16 cellular contexts compared by ENCODE assay signal in genomic region chr17:3865166-3865565, GRCh38. TPM values are rescaled to one million over a fixed set of nuclear protein-coding genes. Genes with fewer than 3 reads are reported as not detected.
DNase-seq lines count a peak whose midpoint lies in the region; ATAC-seq, FAIRE-seq and TF ChIP-seq lines count a peak whose summit lies in the region.
"Had no signal": no experiment of that assay in that cellular context is flagged by ENCODE, and none has a peak within 500 bp of the region (broad histone marks: within the 10 kb centered on the region; RNA-seq: fewer than 3 reads in every experiment).

No MANE protein-coding gene starts in this region.

- intact Hi-C loops in Right ventricle myocardium superior (cut with DNase I), result loop anchor here (5.0 to 10.0 kb wide), 2 partner anchors 47 to 140 kb away; no protein-coding TSS in a partner anchor
- intact Hi-C loops in cardiac septum (cut with DNase I), result no loop called here
- intact Hi-C loops in HepG2 (cut with micrococcal nuclease; ENCODE audit: unreplicated experiment), result no loop called here
- intact Hi-C loops in upper lobe of right lung (cut with DNase I), result no loop called here

- peak; percentile 60 for ATAC-seq in Right ventricle myocardium superior (ENCODE audit: poor library complexity)
- no peak; the same call in 2 of the 3 replicates for ATAC-seq in HepG2
- peak; percentile 66 for ATAC-seq in upper lobe of right lung
- ATAC-seq in GM21619 (IDR thresholded peaks at IDR 0.05; ENCODE audit: unreplicated experiment), result no peak
- no peak for ATAC-seq in HG02981 (IDR thresholded peaks at IDR 0.05; ENCODE audit: unreplicated experiment)

- H3K36me3 ChIP-seq in HepG2 (replicated peaks in 1 of 2; ENCODE audit: control insufficient read depth in 1 of 2, insufficient read depth in 2 of 2, low read length in 2 of 2) (no peaks in the 10 kb centered on the region; a peak in 1 of 5 replicates), upper lobe of right lung (peaks cover 8% of the 10 kb centered on the region)
- H3K36me3 ChIP-seq: colonic mucosa, neural progenitor cell had no signal

- no peaks in the 10 kb centered on the region for H3K79me2 ChIP-seq in HepG2 (ENCODE audit: insufficient read depth, low read length)

- no peak for TF ChIP-seq RAD21 in HepG2 (CRISPR knock-in tag; IDR thresholded peaks at IDR 0.05)

- no TSS peak for BruUV-seq in HepG2 (replicated peaks; lab: Mats Ljungman, UMichigan)

- no peak for TF ChIP-seq POLR2A in HepG2 (IDR thresholded peaks at IDR 0.05; ENCODE audit: insufficient read depth in 1 of 2, low read depth in 2 of 2, low read length in 2 of 2)

- DNase-seq in Right ventricle myocardium superior (no peak), cardiac septum (ENCODE audit: low spot score) (no peak), astrocyte of the hippocampus (ENCODE audit: low read depth, low spot score) (peak; percentile 64), HepG2 (ENCODE audit: low spot score) (no peak), upper lobe of right lung (peak; percentile 80)
- no peak for DNase-seq in activated CD4-positive, CD25-positive, alpha-beta regulatory T cell (lab: John Stamatoyannopoulos, UW)
- DNase-seq: activated CD4-positive, alpha-beta T cell treated with anti-CD3 and anti-CD28 coated beads, Interleukin-2, amount 50 U/mL, for 48 hours; activated naive CD4-positive, alpha-beta T cell treated with anti-CD3 and anti-CD28 coated beads for 36 hours; colonic mucosa; KG1; NCI-H2081 treated with DMSO at 0.1 percent for 48 hours; stimulated activated CD4-positive, alpha-beta T cell treated with anti-CD3 and anti-CD28 coated beads, Interleukin-15, amount 100 ng/mL, for 24 hours; stimulated activated CD8-positive, alpha-beta memory T cell treated with anti-CD3 and anti-CD28 coated beads, Interleukin-4, amount 100 ng/mL, for 48 hours had no signal

- POLR2A ChIA-PET in HepG2 (lab: Yijun Ruan, JAX), result no interaction called here

- TF ChIP-seq EP300 in HepG2 (IDR thresholded peaks at IDR 0.05; ENCODE audit: low read depth in 2 of 2, low read length in 2 of 2) (no peak), HepG2 (CRISPR knock-in tag; IDR thresholded peaks at IDR 0.05; ENCODE audit: borderline replicate concordance) (no peak)

- no peak overlapping the region for H3K9ac ChIP-seq in HepG2 (ENCODE audit: insufficient read depth, low read depth, low read length)
- H3K9ac ChIP-seq: neural progenitor cell had no signal

- no peak overlapping the region for H2AFZ ChIP-seq in HepG2 (ENCODE audit: low read length)
- H2AFZ ChIP-seq: neural progenitor cell had no signal

- CTCF ChIA-PET in HepG2 (lab: Yijun Ruan, JAX; ENCODE audit: low intra/inter-chr PET ratio, low total read pairs), result no interaction called here

- 83% methylated on average over 2 of the region's 8 CpGs for WGBS in HepG2 (ENCODE audit: low lambda C conversion rate)

- no peaks in the 10 kb centered on the region for H3K27me3 ChIP-seq in HepG2 (ENCODE audit: control insufficient read depth in 1 of 2, insufficient read depth in 2 of 2, low read length in 2 of 2)
- no peaks in the 10 kb centered on the region for H3K27me3 ChIP-seq in upper lobe of right lung
- H3K27me3 ChIP-seq: colonic mucosa, neural progenitor cell had no signal

- no peak for FAIRE-seq in HepG2 (lab: Jason Lieb, UNC)

- no peak overlapping the region for H3K4me2 ChIP-seq in HepG2 (ENCODE audit: low read depth, low read length)
- H3K4me2 ChIP-seq: neural progenitor cell had no signal

- peaks cover 15% of the 10 kb centered on the region for H3K4me1 ChIP-seq in HepG2 (ENCODE audit: insufficient read depth, low read length)
- peaks cover 7% of the 10 kb centered on the region for H3K4me1 ChIP-seq in upper lobe of right lung
- H3K4me1 ChIP-seq: colonic mucosa, neural progenitor cell had no signal

- H4K20me1 ChIP-seq in HepG2 (ENCODE audit: insufficient read depth, low read length), result no peaks in the 10 kb centered on the region

- H3K9me3 ChIP-seq in HepG2 (ENCODE audit: low read length), result no peaks in the 10 kb centered on the region
- H3K9me3 ChIP-seq in upper lobe of right lung, result no peaks in the 10 kb centered on the region
- H3K9me3 ChIP-seq: colonic mucosa had no signal

- H3K27ac ChIP-seq in HepG2 (ENCODE audit: extremely low read length, insufficient read depth, low read length), result no peak overlapping the region
- no peak overlapping the region for H3K27ac ChIP-seq in upper lobe of right lung
- H3K27ac ChIP-seq: colonic mucosa, neural progenitor cell had no signal

- TF ChIP-seq CTCF in HepG2 (CRISPR knock-in tag; IDR thresholded peaks at IDR 0.05), result no peak
- TF ChIP-seq CTCF in upper lobe of right lung (IDR thresholded peaks at IDR 0.05), result no peak

- H3K4me3 ChIP-seq in HepG2 (replicated peaks in 1 of 3; ENCODE audit: insufficient read depth in 1 of 3, low read depth in 2 of 3, low read length in 3 of 3) (no peak overlapping the region), upper lobe of right lung (no peak overlapping the region)
- H3K4me3 ChIP-seq: colonic mucosa, neural progenitor cell had no signal

- in situ Hi-C loops in HepG2 (cut with HindIII; ENCODE audit: extremely low pct_ligation_motif_present, low pct_unique_long_range_greater_than_20kb), result loop anchor here (5.0 kb wide), 1 partner anchor 47 kb away; no protein-coding TSS in a partner anchor

RNA-seq across cellular contexts. Expression of gene NCBP3, which starts 19.1 kb away (rescaled TPM):
- total RNA-seq in Right ventricle myocardium superior (13.8 TPM), cardiac septum (32.8 TPM), HepG2 (2016; rRNA removed; fragmentation: Illumina TruSeq; extraction: Trizol) (20.6 and 24.8 TPM in 2 replicates), upper lobe of right lung (34.9 TPM)
- 3.9 and 4.8 TPM in 2 replicates for total RNA-seq in HepG2 (2016; cell fraction: cytosol; rRNA removed; fragmentation: Illumina TruSeq; extraction: Trizol; ENCODE audit: low read depth)
- 21.8 and 23.5 TPM in 2 replicates for total RNA-seq in HepG2 (2016; cell fraction: insoluble cytoplasmic fraction; rRNA removed; fragmentation: Illumina TruSeq; extraction: Trizol)
- 7.8 and 9.5 TPM in 2 replicates for total RNA-seq in HepG2 (2016; cell fraction: membrane; rRNA removed; fragmentation: Illumina TruSeq; extraction: Trizol)
- 30.1 and 35.2 TPM in 2 replicates for total RNA-seq in HepG2 (2016; cell fraction: nucleus; rRNA removed; fragmentation: Illumina TruSeq; extraction: Trizol)
- 16.6 and 19.5 TPM in 2 replicates for polyA plus RNA-seq in HepG2 (2011; rRNA removed)
- polyA plus RNA-seq in HepG2 (2011; cell fraction: cytosol; rRNA removed), result 4.6 and 5.5 TPM in 2 replicates
- 27.4 and 36.6 TPM in 2 replicates for polyA plus RNA-seq in HepG2 (2011; cell fraction: nucleus; rRNA removed)
- 22.5 and 26.0 TPM in 2 replicates for polyA plus RNA-seq in HepG2 (2012)
- 1.2 and 1.9 TPM in 2 replicates for polyA plus RNA-seq in HepG2 (2016; cell fraction: cytosol; fragmentation: Illumina TruSeq; extraction: Trizol; ENCODE audit: low read depth)
- 22.8 and 23.0 TPM in 2 replicates for polyA plus RNA-seq in HepG2 (2016; cell fraction: insoluble cytoplasmic fraction; fragmentation: Illumina TruSeq; extraction: Trizol; ENCODE audit: low read depth)
- 4.1 and 4.3 TPM in 2 replicates for polyA plus RNA-seq in HepG2 (2016; cell fraction: membrane; fragmentation: Illumina TruSeq; extraction: Trizol; ENCODE audit: low read depth)
- polyA plus RNA-seq in HepG2 (2016; cell fraction: nucleus; fragmentation: Illumina TruSeq; extraction: Trizol; ENCODE audit: insufficient read depth, low read depth), result 77.0 and 80.1 TPM in 2 replicates
- polyA minus RNA-seq in HepG2 (2011; rRNA and poly(A)+ RNA removed; ENCODE audit: low replicate concordance), result 8.7 and 10.7 TPM in 2 replicates
- polyA minus RNA-seq in HepG2 (2011; cell fraction: cytosol; rRNA and poly(A)+ RNA removed), result 3.4 and 5.1 TPM in 2 replicates
- polyA minus RNA-seq in HepG2 (2011; cell fraction: nucleus; rRNA and poly(A)+ RNA removed), result 42.4 and 49.2 TPM in 2 replicates

RNA-seq across cellular contexts. Expression of gene CAMKK1, which starts 27.7 kb away (rescaled TPM):
- total RNA-seq in Right ventricle myocardium superior (4.0 TPM), cardiac septum (5.2 TPM), HepG2 (2016; rRNA removed; fragmentation: Illumina TruSeq; extraction: Trizol) (0.83 and 1.5 TPM in 2 replicates), upper lobe of right lung (10.1 TPM)
- total RNA-seq in HepG2 (2016; cell fraction: cytosol; rRNA removed; fragmentation: Illumina TruSeq; extraction: Trizol; ENCODE audit: low read depth), result 0.09 and 0.20 TPM in 2 replicates
- total RNA-seq in HepG2 (2016; cell fraction: insoluble cytoplasmic fraction; rRNA removed; fragmentation: Illumina TruSeq; extraction: Trizol), result 0.85 and 1.3 TPM in 2 replicates
- total RNA-seq in HepG2 (2016; cell fraction: membrane; rRNA removed; fragmentation: Illumina TruSeq; extraction: Trizol), result 0.62 and 0.65 TPM in 2 replicates
- 1.3 and 1.8 TPM in 2 replicates for total RNA-seq in HepG2 (2016; cell fraction: nucleus; rRNA removed; fragmentation: Illumina TruSeq; extraction: Trizol)
- 1.6 and 2.1 TPM in 2 replicates for polyA plus RNA-seq in HepG2 (2011; rRNA removed)
- 1.1 TPM in 2 replicates for polyA plus RNA-seq in HepG2 (2011; cell fraction: cytosol; rRNA removed)
- polyA plus RNA-seq in HepG2 (2011; cell fraction: nucleus; rRNA removed), result 6.4 and 7.0 TPM in 2 replicates
- 1.1 and 1.4 TPM in 2 replicates for polyA plus RNA-seq in HepG2 (2012)
- polyA plus RNA-seq in HepG2 (2016; cell fraction: cytosol; fragmentation: Illumina TruSeq; extraction: Trizol; ENCODE audit: low read depth), result 0.11 and 0.17 TPM in 2 replicates
- 0.91 and 0.97 TPM in 2 replicates for polyA plus RNA-seq in HepG2 (2016; cell fraction: insoluble cytoplasmic fraction; fragmentation: Illumina TruSeq; extraction: Trizol; ENCODE audit: low read depth)
- 0.35 and 0.49 TPM in 2 replicates for polyA plus RNA-seq in HepG2 (2016; cell fraction: membrane; fragmentation: Illumina TruSeq; extraction: Trizol; ENCODE audit: low read depth)
- 3.4 and 4.1 TPM in 2 replicates for polyA plus RNA-seq in HepG2 (2016; cell fraction: nucleus; fragmentation: Illumina TruSeq; extraction: Trizol; ENCODE audit: insufficient read depth, low read depth)
- polyA minus RNA-seq in HepG2 (2011; rRNA and poly(A)+ RNA removed; ENCODE audit: low replicate concordance), result 2.5 and 40.0 TPM in 2 replicates
- polyA minus RNA-seq in HepG2 (2011; cell fraction: cytosol; rRNA and poly(A)+ RNA removed), result 0.20 and 0.62 TPM in 2 replicates
- 1.5 and 2.2 TPM in 2 replicates for polyA minus RNA-seq in HepG2 (2011; cell fraction: nucleus; rRNA and poly(A)+ RNA removed)

RNA-seq across cellular contexts. Expression of gene P2RX1, which starts 51.1 kb away (rescaled TPM):
- total RNA-seq in Right ventricle myocardium superior (0.08 TPM), cardiac septum (5.1 TPM), HepG2 (2016; rRNA removed; fragmentation: Illumina TruSeq; extraction: Trizol) (0.04 TPM in 1 of 2 replicates, not detected in the other), upper lobe of right lung (6.8 TPM)
- total RNA-seq in HepG2 (2016; cell fraction: cytosol; rRNA removed; fragmentation: Illumina TruSeq; extraction: Trizol; ENCODE audit: low read depth), result not detected in 2 replicates
- total RNA-seq in HepG2 (2016; cell fraction: insoluble cytoplasmic fraction; rRNA removed; fragmentation: Illumina TruSeq; extraction: Trizol), result 0.04 TPM in 1 of 2 replicates, not detected in the other
- not detected in 2 replicates for total RNA-seq in HepG2 (2016; cell fraction: membrane; rRNA removed; fragmentation: Illumina TruSeq; extraction: Trizol)
- total RNA-seq in HepG2 (2016; cell fraction: nucleus; rRNA removed; fragmentation: Illumina TruSeq; extraction: Trizol), result 0.12 TPM in 1 of 2 replicates, not detected in the other
- 0.50 and 0.84 TPM in 2 replicates for polyA plus RNA-seq in HepG2 (2011; rRNA removed)
- polyA plus RNA-seq in HepG2 (2011; cell fraction: cytosol; rRNA removed), result 0.12 and 0.33 TPM in 2 replicates
- 2.2 and 2.3 TPM in 2 replicates for polyA plus RNA-seq in HepG2 (2011; cell fraction: nucleus; rRNA removed)
- 0.20 and 0.44 TPM in 2 replicates for polyA plus RNA-seq in HepG2 (2012)
- polyA plus RNA-seq in HepG2 (2016; cell fraction: cytosol; fragmentation: Illumina TruSeq; extraction: Trizol; ENCODE audit: low read depth), result not detected in 2 replicates
- not detected in 2 replicates for polyA plus RNA-seq in HepG2 (2016; cell fraction: insoluble cytoplasmic fraction; fragmentation: Illumina TruSeq; extraction: Trizol; ENCODE audit: low read depth)
- not detected in 2 replicates for polyA plus RNA-seq in HepG2 (2016; cell fraction: membrane; fragmentation: Illumina TruSeq; extraction: Trizol; ENCODE audit: low read depth)
- 0.15 TPM in 1 of 2 replicates, not detected in the other for polyA plus RNA-seq in HepG2 (2016; cell fraction: nucleus; fragmentation: Illumina TruSeq; extraction: Trizol; ENCODE audit: insufficient read depth, low read depth)
- polyA minus RNA-seq in HepG2 (2011; rRNA and poly(A)+ RNA removed; ENCODE audit: low replicate concordance), result 0.19 and 0.34 TPM in 2 replicates
- polyA minus RNA-seq in HepG2 (2011; cell fraction: cytosol; rRNA and poly(A)+ RNA removed), result 0.18 TPM in 1 of 2 replicates, not detected in the other
- 0.39 and 0.62 TPM in 2 replicates for polyA minus RNA-seq in HepG2 (2011; cell fraction: nucleus; rRNA and poly(A)+ RNA removed)

Comparison
In these comparisons a context has a peak if more than half of its experiments do, and no peak if none do; other contexts are left out.
1. ATAC-seq: peak in Right ventricle myocardium superior (single experiment) and upper lobe of right lung (single experiment); none in HepG2 (single experiment), GM21619 (single experiment) and HG02981 (single experiment).
2. DNase-seq: peak in astrocyte of the hippocampus (single experiment) and upper lobe of right lung (single experiment); none in Right ventricle myocardium superior (single experiment), cardiac septum (single experiment), HepG2 (single experiment) and activated CD4-positive, CD25-positive, alpha-beta regulatory T cell (0 of 4).